10 cellular contexts compared by ENCODE assay signal in the genomic region with DNA sequence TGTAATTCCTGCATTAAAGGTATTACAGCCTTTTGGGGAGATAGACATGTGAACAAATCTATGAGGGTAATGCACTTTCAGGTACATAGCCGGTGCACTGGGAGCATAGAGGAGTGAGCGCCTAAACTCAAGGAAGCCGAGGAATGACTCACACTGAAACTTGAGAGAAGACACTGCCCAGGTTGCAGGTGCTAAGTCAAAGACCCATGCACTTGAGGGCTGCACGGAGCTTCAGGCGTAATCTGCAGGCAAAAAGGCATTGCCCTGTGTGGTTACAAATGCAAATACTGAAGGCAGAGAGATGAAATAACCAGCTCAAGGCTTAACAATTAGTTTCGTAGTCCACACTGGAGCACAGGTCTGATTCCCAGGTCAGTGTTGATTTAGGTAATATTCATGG. TPM values are rescaled to one million over a fixed set of nuclear protein-coding genes. Genes with fewer than 3 reads are reported as not detected.
DNase-seq lines count a peak whose midpoint lies in the region; ATAC-seq and TF ChIP-seq lines count a peak whose summit lies in the region.
"Had no signal": no experiment of that assay in that cellular context is flagged by ENCODE, and none has a peak within 500 bp of the region (broad histone marks: within the 10 kb centered on the region; RNA-seq: fewer than 3 reads in every experiment).

No MANE protein-coding gene starts in this region.

- H3K4me2 ChIP-seq in smooth muscle cell = no peak overlapping the region

- no peaks in the 10 kb centered on the region for H3K79me2 ChIP-seq in smooth muscle cell (ENCODE audit: low read depth)

- POLR2A ChIA-PET in activated CD4-positive, alpha-beta memory T cell treated with anti-CD3 and anti-CD28 coated beads, Interleukin-2, amount 10 ng/mL, durations not matched to agents 7 days and 5 days (lab: Charles Lee) = interaction anchor here (4.4 kb wide), 1 partner anchor 51 kb away, joined by 49 read pairs; a partner anchor contains a TSS
- POLR2A ChIA-PET in WTC11 (lab: Charles Lee) = no interaction called here

- H3K4me3 ChIP-seq in upper lobe of right lung (no peak overlapping the region), smooth muscle cell (no peak overlapping the region)
- H3K4me3 ChIP-seq: ascending aorta had no signal

- no peak for TF ChIP-seq CTCF in upper lobe of right lung (IDR thresholded peaks at IDR 0.05)
- no peak for TF ChIP-seq CTCF in smooth muscle cell (IDR thresholded peaks at IDR 0.05; ENCODE audit: borderline replicate concordance, insufficient read depth, poor library complexity, severe bottlenecking)
- TF ChIP-seq CTCF in WTC11 (IDR thresholded peaks at IDR 0.05) = no peak

- no peaks in the 10 kb centered on the region for H3F3A ChIP-seq in smooth muscle cell (ENCODE audit: low read depth)

- no peaks in the 10 kb centered on the region for H4K20me1 ChIP-seq in smooth muscle cell (ENCODE audit: low read depth)

- H3K9me3 ChIP-seq in upper lobe of right lung (no peaks in the 10 kb centered on the region), smooth muscle cell (replicated peaks; ENCODE audit: low read depth) (no peaks in the 10 kb centered on the region)
- H3K9me3 ChIP-seq: ascending aorta had no signal

- H3K27me3 ChIP-seq in upper lobe of right lung (no peaks in the 10 kb centered on the region), smooth muscle cell (ENCODE audit: low read depth) (no peaks in the 10 kb centered on the region)
- H3K27me3 ChIP-seq: ascending aorta had no signal

- H3K4me3 Mint-ChIP-seq in activated CD4-positive, alpha-beta memory T cell treated with anti-CD3 and anti-CD28 coated beads, Interleukin-2, amount 10 ng/mL, durations not matched to agents 7 days and 5 days = no peak overlapping the region
- no peak overlapping the region for H3K4me3 Mint-ChIP-seq in WTC11

- intact Hi-C loops in upper lobe of right lung (cut with DNase I) = no loop called here

- H3K36me3 ChIP-seq in upper lobe of right lung (no peaks in the 10 kb centered on the region), smooth muscle cell (ENCODE audit: low read depth) (no peaks in the 10 kb centered on the region)
- H3K36me3 ChIP-seq: ascending aorta had no signal

- H3K4me1 Mint-ChIP-seq in activated CD4-positive, alpha-beta memory T cell treated with anti-CD3 and anti-CD28 coated beads, Interleukin-2, amount 10 ng/mL, durations not matched to agents 7 days and 5 days = peaks cover 49% of the 10 kb centered on the region
- peaks cover 29% of the 10 kb centered on the region for H3K4me1 Mint-ChIP-seq in WTC11

- no peak overlapping the region for H3K27ac ChIP-seq in upper lobe of right lung
- H3K27ac ChIP-seq in smooth muscle cell (ENCODE audit: low read depth) = no peak overlapping the region
- H3K27ac ChIP-seq: ascending aorta had no signal

- peaks cover 3% of the 10 kb centered on the region for H3K27me3 Mint-ChIP-seq in activated CD4-positive, alpha-beta memory T cell treated with anti-CD3 and anti-CD28 coated beads, Interleukin-2, amount 10 ng/mL, durations not matched to agents 7 days and 5 days
- H3K27me3 Mint-ChIP-seq in WTC11 (ENCODE audit: low read depth) = peaks cover under 1% of the 10 kb centered on the region; the same call in 1 of the 2 replicates

- DNase-seq in activated CD4-positive, alpha-beta memory T cell treated with anti-CD3 and anti-CD28 coated beads, Interleukin-2, amount 10 ng/mL, durations not matched to agents 7 days and 5 days = peak; percentile 30
- DNase-seq in upper lobe of right lung (no peak), smooth muscle cell (lab: John Stamatoyannopoulos, UW; ENCODE audit: unreplicated experiment) (no peak), epidermal melanocyte (ENCODE audit: insufficient read length, low spot score) (no peak), WTC11 (ENCODE audit: low spot score) (no peak)
- DNase-seq: NCI-H524 had no signal

- WGBS in smooth muscle cell (ENCODE audit: low lambda C conversion rate) = 86% methylated on average over 6 of the region's 6 CpGs

- peak overlapping the region; percentile 7 for H3K27ac Mint-ChIP-seq in activated CD4-positive, alpha-beta memory T cell treated with anti-CD3 and anti-CD28 coated beads, Interleukin-2, amount 10 ng/mL, durations not matched to agents 7 days and 5 days
- H3K27ac Mint-ChIP-seq in WTC11 = no peak overlapping the region

- H3K4me1 ChIP-seq in upper lobe of right lung (no peaks in the 10 kb centered on the region), smooth muscle cell (ENCODE audit: low read depth) (no peaks in the 10 kb centered on the region)
- H3K4me1 ChIP-seq: ascending aorta had no signal

- no peak overlapping the region for H3K9ac ChIP-seq in smooth muscle cell (ENCODE audit: low read depth)

- ATAC-seq in GM18517 (IDR thresholded peaks at IDR 0.05; ENCODE audit: unreplicated experiment) = peak; percentile 73
- ATAC-seq in GM19468 (IDR thresholded peaks at IDR 0.05; ENCODE audit: extremely low read depth, unreplicated experiment) = peak; percentile 78
- ATAC-seq in HG03064 (IDR thresholded peaks at IDR 0.05; ENCODE audit: low read depth, unreplicated experiment) = peak; percentile 95
- no peak for ATAC-seq in upper lobe of right lung
- ATAC-seq in WTC11 = no peak

- CTCF ChIA-PET in activated CD4-positive, alpha-beta memory T cell treated with anti-CD3 and anti-CD28 coated beads, Interleukin-2, amount 10 ng/mL, durations not matched to agents 7 days and 5 days (lab: Charles Lee) = interaction anchor here (1.0 to 2.3 kb wide), 4 partner anchors 14 to 210 kb away, joined by 3 to 9 read pairs (median 4); no protein-coding TSS in a partner anchor
- CTCF ChIA-PET in WTC11 (lab: Charles Lee) = no interaction called here

- no peak overlapping the region for H2AFZ ChIP-seq in smooth muscle cell (ENCODE audit: low read depth)

- H3K9me3 Mint-ChIP-seq in activated CD4-positive, alpha-beta memory T cell treated with anti-CD3 and anti-CD28 coated beads, Interleukin-2, amount 10 ng/mL, durations not matched to agents 7 days and 5 days = peaks cover 2% of the 10 kb centered on the region
- H3K9me3 Mint-ChIP-seq in WTC11 = peaks cover 13% of the 10 kb centered on the region

- H3K36me3 Mint-ChIP-seq in activated CD4-positive, alpha-beta memory T cell treated with anti-CD3 and anti-CD28 coated beads, Interleukin-2, amount 10 ng/mL, durations not matched to agents 7 days and 5 days (ENCODE audit: low read depth) = peaks cover 2% of the 10 kb centered on the region
- H3K36me3 Mint-ChIP-seq in WTC11 = peaks cover 3% of the 10 kb centered on the region

TF ChIP-seq in WTC11, 78 proteins besides CTCF, POLR2A, EP300 and RAD21:
- TF ChIP-seq SP1 (CRISPR knock-in tag; conservative IDR thresholded peaks at IDR 0.05) = no peak
- TF ChIP-seq OVOL2 (CRISPR knock-in tag; IDR thresholded peaks at IDR 0.05; ENCODE audit: borderline replicate concordance) = no peak
- TF ChIP-seq, protein P1, sequence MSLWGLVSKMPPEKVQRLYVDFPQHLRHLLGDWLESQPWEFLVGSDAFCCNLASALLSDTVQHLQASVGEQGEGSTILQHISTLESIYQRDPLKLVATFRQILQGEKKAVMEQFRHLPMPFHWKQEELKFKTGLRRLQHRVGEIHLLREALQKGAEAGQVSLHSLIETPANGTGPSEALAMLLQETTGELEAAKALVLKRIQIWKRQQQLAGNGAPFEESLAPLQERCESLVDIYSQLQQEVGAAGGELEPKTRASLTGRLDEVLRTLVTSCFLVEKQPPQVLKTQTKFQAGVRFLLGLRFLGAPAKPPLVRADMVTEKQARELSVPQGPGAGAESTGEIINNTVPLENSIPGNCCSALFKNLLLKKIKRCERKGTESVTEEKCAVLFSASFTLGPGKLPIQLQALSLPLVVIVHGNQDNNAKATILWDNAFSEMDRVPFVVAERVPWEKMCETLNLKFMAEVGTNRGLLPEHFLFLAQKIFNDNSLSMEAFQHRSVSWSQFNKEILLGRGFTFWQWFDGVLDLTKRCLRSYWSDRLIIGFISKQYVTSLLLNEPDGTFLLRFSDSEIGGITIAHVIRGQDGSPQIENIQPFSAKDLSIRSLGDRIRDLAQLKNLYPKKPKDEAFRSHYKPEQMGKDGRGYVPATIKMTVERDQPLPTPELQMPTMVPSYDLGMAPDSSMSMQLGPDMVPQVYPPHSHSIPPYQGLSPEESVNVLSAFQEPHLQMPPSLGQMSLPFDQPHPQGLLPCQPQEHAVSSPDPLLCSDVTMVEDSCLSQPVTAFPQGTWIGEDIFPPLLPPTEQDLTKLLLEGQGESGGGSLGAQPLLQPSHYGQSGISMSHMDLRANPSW (CRISPR knock-in tag; conservative IDR thresholded peaks at IDR 0.05; ENCODE audit: low read depth) = no peak
- TF ChIP-seq TEAD1 (CRISPR knock-in tag; IDR thresholded peaks at IDR 0.05) = no peak
TF ChIP-seq in WTC11: peak in this region for 0.

RNA-seq across cellular contexts. Expression of a gene that starts 51.0 kb away (rescaled TPM):
- 10 to 100 TPM; 90.3 to 99.9 TPM for total RNA-seq in activated CD4-positive, alpha-beta memory T cell treated with anti-CD3 and anti-CD28 coated beads, Interleukin-2, amount 10 ng/mL, durations not matched to agents 7 days and 5 days
- total RNA-seq in upper lobe of right lung = 23.7 TPM
- 11.9 and 16.3 TPM in 2 replicates for total RNA-seq in smooth muscle cell
- polyA plus RNA-seq in smooth muscle cell = 6.2 and 8.3 TPM in 2 replicates
- 16.0 to 20.2 TPM (median 17.1 TPM) in 3 replicates for total RNA-seq in WTC11 (2021)

Comparison
In these comparisons a context has a peak if more than half of its experiments do, and no peak if none do; other contexts are left out.
1. ATAC-seq: peak in GM18517 (single experiment), GM19468 (single experiment) and HG03064 (single experiment); none in upper lobe of right lung (single experiment) and WTC11 (single experiment).